1 cellular context compared by ENCODE assay signal in the genomic region with DNA sequence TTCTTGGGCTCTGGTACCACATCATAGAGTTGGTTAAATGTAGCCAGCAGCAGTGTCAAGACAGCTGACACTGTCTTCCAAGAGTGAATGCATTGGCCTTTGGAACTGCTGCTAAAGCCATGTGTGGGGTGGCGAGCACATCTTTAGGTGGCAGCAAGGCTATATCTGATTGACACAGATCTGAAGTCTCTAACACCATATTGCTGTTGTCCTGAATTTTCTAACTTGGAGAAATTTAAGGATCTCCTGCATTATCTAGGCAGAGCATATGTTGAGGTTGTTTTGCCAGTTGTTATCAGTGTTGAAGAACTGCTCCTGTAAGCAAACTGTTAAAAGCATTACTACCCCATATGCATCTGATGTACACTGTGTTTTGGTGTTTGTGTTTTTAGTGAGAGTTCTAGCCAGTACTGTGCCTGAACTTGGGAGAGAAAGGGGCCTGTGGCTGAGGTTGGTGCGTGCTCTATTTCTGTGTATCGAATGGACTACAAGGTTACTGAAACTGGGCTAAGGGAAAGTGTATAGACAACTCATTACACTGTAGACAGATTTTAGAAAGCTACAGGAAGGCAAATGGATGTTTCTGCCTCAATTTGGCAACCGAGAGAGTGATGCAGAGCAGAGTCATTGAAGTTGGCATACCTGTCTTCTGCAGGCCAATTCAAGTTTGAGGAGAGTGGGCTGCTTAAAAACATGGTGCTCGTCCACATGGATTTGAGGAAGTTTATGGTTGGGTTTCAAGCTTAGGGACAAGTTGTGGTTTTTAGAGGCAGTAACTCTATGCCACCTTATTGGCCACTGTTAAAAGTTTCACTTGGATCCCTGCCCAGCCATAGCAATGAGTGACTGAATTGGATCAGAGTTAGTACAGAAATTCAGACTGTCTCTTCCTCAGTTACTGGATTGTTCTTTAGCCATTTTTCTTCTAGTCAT.
TF ChIP-seq lines count a peak whose summit lies in the region.

No MANE protein-coding gene starts in this region.

TF ChIP-seq in K562, 482 proteins besides CTCF, POLR2A, EP300 and RAD21 (continued from another document and continues in another):
- peak in 1 of 2 experiments; percentile 70 for TF ChIP-seq AFF1 (IDR thresholded peaks at IDR 0.05; ENCODE audit: low read depth in 1 of 2, partially characterized antibody in 2 of 2)
- TF ChIP-seq, protein P1, sequence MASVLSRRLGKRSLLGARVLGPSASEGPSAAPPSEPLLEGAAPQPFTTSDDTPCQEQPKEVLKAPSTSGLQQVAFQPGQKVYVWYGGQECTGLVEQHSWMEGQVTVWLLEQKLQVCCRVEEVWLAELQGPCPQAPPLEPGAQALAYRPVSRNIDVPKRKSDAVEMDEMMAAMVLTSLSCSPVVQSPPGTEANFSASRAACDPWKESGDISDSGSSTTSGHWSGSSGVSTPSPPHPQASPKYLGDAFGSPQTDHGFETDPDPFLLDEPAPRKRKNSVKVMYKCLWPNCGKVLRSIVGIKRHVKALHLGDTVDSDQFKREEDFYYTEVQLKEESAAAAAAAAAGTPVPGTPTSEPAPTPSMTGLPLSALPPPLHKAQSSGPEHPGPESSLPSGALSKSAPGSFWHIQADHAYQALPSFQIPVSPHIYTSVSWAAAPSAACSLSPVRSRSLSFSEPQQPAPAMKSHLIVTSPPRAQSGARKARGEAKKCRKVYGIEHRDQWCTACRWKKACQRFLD (CRISPR knock-in tag; IDR thresholded peaks at IDR 0.05), result peak; percentile 93
- peak; percentile 44; the same call in 1 of the 2 replicates for TF ChIP-seq ZFX (CRISPR knock-in tag; IDR thresholded peaks at IDR 0.05)
- peak; percentile 96 for TF ChIP-seq CBFA2T2 (conservative IDR thresholded peaks at IDR 0.05)
- 0 out of 2 replicates have a peak, but pooled peaks have one; percentile 23 for TF ChIP-seq CEBPB (tag; IDR thresholded peaks at IDR 0.05)
- peak; percentile 70; the same call in 1 of the 2 replicates for TF ChIP-seq LCOR (CRISPR knock-in tag; IDR thresholded peaks at IDR 0.05)
- peak; percentile 71; the same call in 1 of the 2 replicates for TF ChIP-seq RNF219 (CRISPR knock-in tag; IDR thresholded peaks at IDR 0.05)
- TF ChIP-seq ATF1 (CRISPR knock-in tag; IDR thresholded peaks at IDR 0.05), result no peak
- peak; percentile 34; the same call in 1 of the 2 replicates for TF ChIP-seq ATF1 (tag; IDR thresholded peaks at IDR 0.05)
- TF ChIP-seq LEF1 (IDR thresholded peaks at IDR 0.05), result peak; percentile 91
- TF ChIP-seq ESRRA (IDR thresholded peaks at IDR 0.05; ENCODE audit: borderline replicate concordance, low read depth), result peak; percentile 53; the same call in 1 of the 2 replicates
- TF ChIP-seq CC2D1A (IDR thresholded peaks at IDR 0.05), result peak; percentile 82; the same call in 1 of the 2 replicates
- TF ChIP-seq CBFA2T3 (IDR thresholded peaks at IDR 0.05), result peak; percentile 98
- TF ChIP-seq ARID1B (IDR thresholded peaks at IDR 0.05), result peak; percentile 99
- TF ChIP-seq SLC30A9 (CRISPR knock-in tag; IDR thresholded peaks at IDR 0.05), result no peak
- TF ChIP-seq PML (IDR thresholded peaks at IDR 0.05; ENCODE audit: low read length), result peak; percentile 96
- TF ChIP-seq NFE2 (IDR thresholded peaks at IDR 0.05; ENCODE audit: low read depth), result peak; percentile 68
- peak; percentile 98 for TF ChIP-seq MTA2 (IDR thresholded peaks at IDR 0.05; ENCODE audit: low read depth)
- 0 out of 2 replicates have a peak, but pooled peaks have one; percentile 47 for TF ChIP-seq CEBPG (CRISPR knock-in tag; IDR thresholded peaks at IDR 0.05)
- no peak for TF ChIP-seq CEBPG (tag; conservative IDR thresholded peaks at IDR 0.05 in 1 of 2, IDR thresholded peaks at IDR 0.05 in 1 of 2)
- peak in 1 of 2 experiments; percentile 50; a peak in 1 of 4 replicates for TF ChIP-seq NONO (IDR thresholded peaks at IDR 0.05; ENCODE audit: low read depth in 2 of 2, low read length in 1 of 2)
- 0 out of 2 replicates have a peak, but pooled peaks have one; percentile 74 for TF ChIP-seq ZKSCAN8 (CRISPR knock-in tag; IDR thresholded peaks at IDR 0.05)
- TF ChIP-seq POLR2B (IDR thresholded peaks at IDR 0.05; ENCODE audit: low read depth, partially characterized antibody), result no peak
- 0 out of 2 replicates have a peak, but pooled peaks have one; percentile 7 for TF ChIP-seq IFI16 (CRISPR knock-in tag; IDR thresholded peaks at IDR 0.05)
- peak; percentile 78; the same call in 1 of the 2 replicates for TF ChIP-seq L3MBTL2 (IDR thresholded peaks at IDR 0.05)
- TF ChIP-seq MAFF (IDR thresholded peaks at IDR 0.05; ENCODE audit: low read length), result peak; percentile 60; the same call in 1 of the 2 replicates
- TF ChIP-seq MCM2 (IDR thresholded peaks at IDR 0.05; ENCODE audit: low read depth), result no peak
- TF ChIP-seq MTA3 (IDR thresholded peaks at IDR 0.05; ENCODE audit: borderline replicate concordance), result peak; percentile 88; the same call in 1 of the 2 replicates
- TF ChIP-seq CBFB (CRISPR knock-in tag; IDR thresholded peaks at IDR 0.05), result no peak
- no peak for TF ChIP-seq BCL6 (CRISPR knock-in tag; IDR thresholded peaks at IDR 0.05)
- TF ChIP-seq HSF4 (CRISPR knock-in tag; IDR thresholded peaks at IDR 0.05; ENCODE audit: borderline replicate concordance), result peak; percentile 78; the same call in 1 of the 2 replicates
- TF ChIP-seq BRCA1 (IDR thresholded peaks at IDR 0.05), result no peak
- TF ChIP-seq BRCA1 (CRISPR knock-in tag; IDR thresholded peaks at IDR 0.05), result no peak
- TF ChIP-seq ZBTB17 (CRISPR knock-in tag; IDR thresholded peaks at IDR 0.05), result 0 out of 2 replicates have a peak, but pooled peaks have one; percentile 29
- TF ChIP-seq, protein P2, sequence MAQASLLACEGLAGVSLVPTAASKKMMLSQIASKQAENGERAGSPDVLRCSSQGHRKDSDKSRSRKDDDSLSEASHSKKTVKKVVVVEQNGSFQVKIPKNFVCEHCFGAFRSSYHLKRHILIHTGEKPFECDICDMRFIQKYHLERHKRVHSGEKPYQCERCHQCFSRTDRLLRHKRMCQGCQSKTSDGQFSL (CRISPR knock-in tag; IDR thresholded peaks at IDR 0.05), result no peak
- TF ChIP-seq, protein P2 (tag; IDR thresholded peaks at IDR 0.05), result peak in 1 of 2 experiments; percentile 11; a peak in 1 of 4 replicates
- peak; percentile 94 for TF ChIP-seq FOXP1 (CRISPR knock-in tag; IDR thresholded peaks at IDR 0.05)
- peak; percentile 69; the same call in 1 of the 2 replicates for TF ChIP-seq SMAD4 (CRISPR knock-in tag; conservative IDR thresholded peaks at IDR 0.05)
- TF ChIP-seq POU5F1 (IDR thresholded peaks at IDR 0.05; ENCODE audit: borderline replicate concordance, low read depth, low read length, partially characterized antibody), result no peak
- peak in 1 of 2 experiments; percentile 30 for TF ChIP-seq MAZ (CRISPR knock-in tag; conservative IDR thresholded peaks at IDR 0.05 in 1 of 2, IDR thresholded peaks at IDR 0.05 in 1 of 2)
- TF ChIP-seq KLF16 (IDR thresholded peaks at IDR 0.05), result peak; percentile 91
- TF ChIP-seq TRIM24 (IDR thresholded peaks at IDR 0.05), result peak; percentile 85 to 93
- TF ChIP-seq NFIX (CRISPR knock-in tag; IDR thresholded peaks at IDR 0.05; ENCODE audit: low read depth), result no peak
- 0 out of 2 replicates have a peak, but pooled peaks have one; percentile 20 for TF ChIP-seq JUN (IDR thresholded peaks at IDR 0.05; ENCODE audit: borderline replicate concordance, low read depth, low read length)
- no peak for TF ChIP-seq JUN (CRISPR knock-in tag; IDR thresholded peaks at IDR 0.05; ENCODE audit: borderline replicate concordance)
- TF ChIP-seq, protein P3, sequence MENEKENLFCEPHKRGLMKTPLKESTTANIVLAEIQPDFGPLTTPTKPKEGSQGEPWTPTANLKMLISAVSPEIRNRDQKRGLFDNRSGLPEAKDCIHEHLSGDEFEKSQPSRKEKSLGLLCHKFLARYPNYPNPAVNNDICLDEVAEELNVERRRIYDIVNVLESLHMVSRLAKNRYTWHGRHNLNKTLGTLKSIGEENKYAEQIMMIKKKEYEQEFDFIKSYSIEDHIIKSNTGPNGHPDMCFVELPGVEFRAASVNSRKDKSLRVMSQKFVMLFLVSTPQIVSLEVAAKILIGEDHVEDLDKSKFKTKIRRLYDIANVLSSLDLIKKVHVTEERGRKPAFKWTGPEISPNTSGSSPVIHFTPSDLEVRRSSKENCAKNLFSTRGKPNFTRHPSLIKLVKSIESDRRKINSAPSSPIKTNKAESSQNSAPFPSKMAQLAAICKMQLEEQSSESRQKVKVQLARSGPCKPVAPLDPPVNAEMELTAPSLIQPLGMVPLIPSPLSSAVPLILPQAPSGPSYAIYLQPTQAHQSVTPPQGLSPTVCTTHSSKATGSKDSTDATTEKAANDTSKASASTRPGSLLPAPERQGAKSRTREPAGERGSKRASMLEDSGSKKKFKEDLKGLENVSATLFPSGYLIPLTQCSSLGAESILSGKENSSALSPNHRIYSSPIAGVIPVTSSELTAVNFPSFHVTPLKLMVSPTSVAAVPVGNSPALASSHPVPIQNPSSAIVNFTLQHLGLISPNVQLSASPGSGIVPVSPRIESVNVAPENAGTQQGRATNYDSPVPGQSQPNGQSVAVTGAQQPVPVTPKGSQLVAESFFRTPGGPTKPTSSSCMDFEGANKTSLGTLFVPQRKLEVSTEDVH (IDR thresholded peaks at IDR 0.05; ENCODE audit: low read depth, partially characterized antibody), result peak; percentile 23
- peak; percentile 43 for TF ChIP-seq CXXC5 (CRISPR knock-in tag; IDR thresholded peaks at IDR 0.05)
- peak; percentile 94 for TF ChIP-seq FOXM1 (IDR thresholded peaks at IDR 0.05; ENCODE audit: low read depth)
- TF ChIP-seq FOXM1 (CRISPR knock-in tag; IDR thresholded peaks at IDR 0.05; ENCODE audit: low read depth), result no peak
- TF ChIP-seq DNMT1 (IDR thresholded peaks at IDR 0.05), result no peak
- TF ChIP-seq KDM5B (IDR thresholded peaks at IDR 0.05; ENCODE audit: insufficient replicate concordance, low read depth, low read length), result no peak
- TF ChIP-seq NFRKB (IDR thresholded peaks at IDR 0.05; ENCODE audit: low read depth), result peak; percentile 46; the same call in 1 of the 2 replicates
- peak; percentile 18 to 25; a peak in 1 of 4 replicates for TF ChIP-seq NRF1 (conservative IDR thresholded peaks at IDR 0.05 in 1 of 2, IDR thresholded peaks at IDR 0.05 in 1 of 2)
- TF ChIP-seq, protein P4, sequence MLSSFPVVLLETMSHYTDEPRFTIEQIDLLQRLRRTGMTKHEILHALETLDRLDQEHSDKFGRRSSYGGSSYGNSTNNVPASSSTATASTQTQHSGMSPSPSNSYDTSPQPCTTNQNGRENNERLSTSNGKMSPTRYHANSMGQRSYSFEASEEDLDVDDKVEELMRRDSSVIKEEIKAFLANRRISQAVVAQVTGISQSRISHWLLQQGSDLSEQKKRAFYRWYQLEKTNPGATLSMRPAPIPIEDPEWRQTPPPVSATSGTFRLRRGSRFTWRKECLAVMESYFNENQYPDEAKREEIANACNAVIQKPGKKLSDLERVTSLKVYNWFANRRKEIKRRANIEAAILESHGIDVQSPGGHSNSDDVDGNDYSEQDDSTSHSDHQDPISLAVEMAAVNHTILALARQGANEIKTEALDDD (IDR thresholded peaks at IDR 0.05), result peak; percentile 49
